In genomic region chr1:20574686-20575543, GRCh38 we compare ENCODE assay signal across 8 cellular contexts. TPM values are rescaled to one million over a fixed set of nuclear protein-coding genes. Genes with fewer than 3 reads are reported as not detected.
A peak's percentile ranks its signal among the peaks of the same experiment; 100 is the strongest.
DNase-seq lines count a peak whose midpoint lies in the region; ATAC-seq, FAIRE-seq and TF ChIP-seq lines count a peak whose summit lies in the region.

No MANE protein-coding gene starts in this region.

- no peaks in the 10 kb centered on the region for H3K4me1 ChIP-seq in prostate gland (replicated peaks)

- no peak overlapping the region for H3K27ac Mint-ChIP-seq in activated T-helper 2 cell treated with anti-CD3 and anti-CD28 coated beads, Interferon-gamma antibody, Interleukin-2, Interleukin-4, amounts not matched to agents 10 μg/mL and 5 μg/mL and 100 μg/mL, durations not matched to agents 14 hours and 24 hours and 36 hours

- peak; percentile 28 for FAIRE-seq in HTR-8/SVneo (lab: Jason Lieb, UNC)
- no peak for FAIRE-seq in RCC 7860 (lab: Jason Lieb, UNC)

- ATAC-seq in HG02970 (IDR thresholded peaks at IDR 0.05; ENCODE audit: low FRiP score, unreplicated experiment) (no peak), HG02885 (IDR thresholded peaks at IDR 0.05; ENCODE audit: poor library complexity, unreplicated experiment) (no peak)

- DNase-seq in COLO668 (lab: John Stamatoyannopoulos, UW; ENCODE audit: unreplicated experiment) (peak; percentile 81), HTR-8/SVneo (ENCODE audit: insufficient read length, low spot score) (peak; percentile 81), RCC 7860 (ENCODE audit: low spot score) (peak; percentile 73), glomerular visceral epithelial cell (ENCODE audit: extremely low spot score) (peak; percentile 79), prostate gland (ENCODE audit: low spot score) (peak; percentile 57)
- peak; percentile 62 for DNase-seq in activated T-helper 2 cell treated with anti-CD3 and anti-CD28 coated beads, Interferon-gamma antibody, Interleukin-2, Interleukin-4, amounts not matched to agents 10 μg/mL and 5 μg/mL and 100 μg/mL, durations not matched to agents 14 hours and 24 hours and 36 hours (ENCODE audit: low spot score)

- no peaks in the 10 kb centered on the region for H3K36me3 ChIP-seq in prostate gland

- H3K27me3 ChIP-seq in prostate gland (replicated peaks; ENCODE audit: insufficient read depth): peaks cover 4% of the 10 kb centered on the region

- no peaks in the 10 kb centered on the region for H3K36me3 Mint-ChIP-seq in activated T-helper 2 cell treated with anti-CD3 and anti-CD28 coated beads, Interferon-gamma antibody, Interleukin-2, Interleukin-4, amounts not matched to agents 10 μg/mL and 5 μg/mL and 100 μg/mL, durations not matched to agents 14 hours and 24 hours and 36 hours (ENCODE audit: low read depth)

- intact Hi-C loops in activated T-helper 2 cell treated with anti-CD3 and anti-CD28 coated beads, Interferon-gamma antibody, Interleukin-2, Interleukin-4, amounts not matched to agents 10 μg/mL and 5 μg/mL and 100 μg/mL, durations not matched to agents 14 hours and 24 hours and 36 hours (cut with micrococcal nuclease): loop anchor here (2.0 kb wide), 2 partner anchors 58 to 66 kb away; partner anchors contain the start of gene PINK1
- intact Hi-C loops in prostate gland (cut with DNase I): no loop called here

- no peak overlapping the region for H3K4me3 ChIP-seq in prostate gland

- no peak for TF ChIP-seq POLR2A in prostate gland (IDR thresholded peaks at IDR 0.05)

- H3K9me3 ChIP-seq in prostate gland: no peaks in the 10 kb centered on the region

- no peaks in the 10 kb centered on the region for H3K9me3 Mint-ChIP-seq in activated T-helper 2 cell treated with anti-CD3 and anti-CD28 coated beads, Interferon-gamma antibody, Interleukin-2, Interleukin-4, amounts not matched to agents 10 μg/mL and 5 μg/mL and 100 μg/mL, durations not matched to agents 14 hours and 24 hours and 36 hours

- no peak overlapping the region for H3K27ac ChIP-seq in prostate gland

- peak in 3 of 4 experiments; percentile 56 to 65 (median 64) for TF ChIP-seq CTCF in prostate gland (IDR thresholded peaks at IDR 0.05)

- peaks cover 11% of the 10 kb centered on the region for H3K27me3 Mint-ChIP-seq in activated T-helper 2 cell treated with anti-CD3 and anti-CD28 coated beads, Interferon-gamma antibody, Interleukin-2, Interleukin-4, amounts not matched to agents 10 μg/mL and 5 μg/mL and 100 μg/mL, durations not matched to agents 14 hours and 24 hours and 36 hours (ENCODE audit: low read depth)

- H3K4me3 Mint-ChIP-seq in activated T-helper 2 cell treated with anti-CD3 and anti-CD28 coated beads, Interferon-gamma antibody, Interleukin-2, Interleukin-4, amounts not matched to agents 10 μg/mL and 5 μg/mL and 100 μg/mL, durations not matched to agents 14 hours and 24 hours and 36 hours (ENCODE audit: low read depth): no peak overlapping the region

- WGBS in prostate gland: 28% methylated on average over 18 of the region's 18 CpGs

- H3K4me1 Mint-ChIP-seq in activated T-helper 2 cell treated with anti-CD3 and anti-CD28 coated beads, Interferon-gamma antibody, Interleukin-2, Interleukin-4, amounts not matched to agents 10 μg/mL and 5 μg/mL and 100 μg/mL, durations not matched to agents 14 hours and 24 hours and 36 hours (ENCODE audit: low read depth): no peaks in the 10 kb centered on the region

RNA-seq across cellular contexts. Expression of gene CDA, which starts 14.0 kb away (rescaled TPM):
- not detected in 2 replicates for total RNA-seq in activated T-helper 2 cell treated with anti-CD3 and anti-CD28 coated beads, Interferon-gamma antibody, Interleukin-2, Interleukin-4, amounts not matched to agents 10 μg/mL and 5 μg/mL and 100 μg/mL, durations not matched to agents 14 hours and 24 hours and 36 hours
- total RNA-seq in prostate gland: under 1 TPM in 1 of 2 donors, not detected in 1; 0.59 TPM

RNA-seq across cellular contexts. Expression of gene FAM43B, which starts 22.5 kb away (rescaled TPM):
- total RNA-seq in activated T-helper 2 cell treated with anti-CD3 and anti-CD28 coated beads, Interferon-gamma antibody, Interleukin-2, Interleukin-4, amounts not matched to agents 10 μg/mL and 5 μg/mL and 100 μg/mL, durations not matched to agents 14 hours and 24 hours and 36 hours: not detected in 2 replicates
- total RNA-seq in prostate gland: under 1 TPM; 0.68 to 0.85 TPM

RNA-seq across cellular contexts. Expression of gene PINK1, which starts 58.3 kb away (rescaled TPM):
- total RNA-seq in activated T-helper 2 cell treated with anti-CD3 and anti-CD28 coated beads, Interferon-gamma antibody, Interleukin-2, Interleukin-4, amounts not matched to agents 10 μg/mL and 5 μg/mL and 100 μg/mL, durations not matched to agents 14 hours and 24 hours and 36 hours: 3.8 and 4.7 TPM in 2 replicates
- 100 to 1,000 TPM; 115 to 136 TPM for total RNA-seq in prostate gland

Comparison
In these comparisons a context has a peak if more than half of its experiments do, and no peak if none do; other contexts are left out.
1. RNA of gene PINK1, which starts 58.3 kb away (total RNA-seq): 115 to 136 TPM in prostate gland; 3.8 to 4.7 TPM in activated T-helper 2 cell treated with anti-CD3 and anti-CD28 coated beads, Interferon-gamma antibody, Interleukin-2, Interleukin-4, amounts not matched to agents 10 μg/mL and 5 μg/mL and 100 μg/mL, durations not matched to agents 14 hours and 24 hours and 36 hours; every median in the first group is over 10 times any median in the second.
2. Peak in every context shown above with its lines, with median percentiles within 50 percentile points of each other: DNase-seq.